1 cellular context compared by ENCODE assay signal in the genomic region with DNA sequence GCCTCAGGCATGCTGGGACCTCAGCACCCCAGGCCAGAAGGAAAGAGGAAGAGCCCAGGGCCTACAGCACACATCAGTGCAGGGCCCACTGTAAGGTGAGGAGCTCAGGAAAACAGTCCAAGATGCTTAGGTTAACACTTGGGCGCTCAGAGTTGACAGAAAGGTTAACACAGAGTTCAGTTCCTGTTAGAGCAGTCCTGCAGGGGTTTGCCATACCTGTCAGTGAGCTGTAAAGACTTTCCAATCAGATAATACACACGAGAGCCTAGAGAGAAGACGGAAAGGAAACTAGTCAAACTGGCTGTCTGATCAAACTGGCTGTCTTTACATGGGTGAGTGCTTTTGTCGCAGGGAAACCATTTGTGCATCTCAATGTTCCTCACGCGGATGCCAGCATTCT.
TF ChIP-seq lines count a peak whose summit lies in the region.

No MANE protein-coding gene starts in this region.

TF ChIP-seq in GM12878, 131 proteins besides CTCF, POLR2A, EP300 and RAD21 (continued from another document):
- TF ChIP-seq, protein P1, sequence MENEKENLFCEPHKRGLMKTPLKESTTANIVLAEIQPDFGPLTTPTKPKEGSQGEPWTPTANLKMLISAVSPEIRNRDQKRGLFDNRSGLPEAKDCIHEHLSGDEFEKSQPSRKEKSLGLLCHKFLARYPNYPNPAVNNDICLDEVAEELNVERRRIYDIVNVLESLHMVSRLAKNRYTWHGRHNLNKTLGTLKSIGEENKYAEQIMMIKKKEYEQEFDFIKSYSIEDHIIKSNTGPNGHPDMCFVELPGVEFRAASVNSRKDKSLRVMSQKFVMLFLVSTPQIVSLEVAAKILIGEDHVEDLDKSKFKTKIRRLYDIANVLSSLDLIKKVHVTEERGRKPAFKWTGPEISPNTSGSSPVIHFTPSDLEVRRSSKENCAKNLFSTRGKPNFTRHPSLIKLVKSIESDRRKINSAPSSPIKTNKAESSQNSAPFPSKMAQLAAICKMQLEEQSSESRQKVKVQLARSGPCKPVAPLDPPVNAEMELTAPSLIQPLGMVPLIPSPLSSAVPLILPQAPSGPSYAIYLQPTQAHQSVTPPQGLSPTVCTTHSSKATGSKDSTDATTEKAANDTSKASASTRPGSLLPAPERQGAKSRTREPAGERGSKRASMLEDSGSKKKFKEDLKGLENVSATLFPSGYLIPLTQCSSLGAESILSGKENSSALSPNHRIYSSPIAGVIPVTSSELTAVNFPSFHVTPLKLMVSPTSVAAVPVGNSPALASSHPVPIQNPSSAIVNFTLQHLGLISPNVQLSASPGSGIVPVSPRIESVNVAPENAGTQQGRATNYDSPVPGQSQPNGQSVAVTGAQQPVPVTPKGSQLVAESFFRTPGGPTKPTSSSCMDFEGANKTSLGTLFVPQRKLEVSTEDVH (IDR thresholded peaks at IDR 0.05; ENCODE audit: low read depth, partially characterized antibody), result no peak
